9 cellular contexts compared by ENCODE assay signal in the genomic region with DNA sequence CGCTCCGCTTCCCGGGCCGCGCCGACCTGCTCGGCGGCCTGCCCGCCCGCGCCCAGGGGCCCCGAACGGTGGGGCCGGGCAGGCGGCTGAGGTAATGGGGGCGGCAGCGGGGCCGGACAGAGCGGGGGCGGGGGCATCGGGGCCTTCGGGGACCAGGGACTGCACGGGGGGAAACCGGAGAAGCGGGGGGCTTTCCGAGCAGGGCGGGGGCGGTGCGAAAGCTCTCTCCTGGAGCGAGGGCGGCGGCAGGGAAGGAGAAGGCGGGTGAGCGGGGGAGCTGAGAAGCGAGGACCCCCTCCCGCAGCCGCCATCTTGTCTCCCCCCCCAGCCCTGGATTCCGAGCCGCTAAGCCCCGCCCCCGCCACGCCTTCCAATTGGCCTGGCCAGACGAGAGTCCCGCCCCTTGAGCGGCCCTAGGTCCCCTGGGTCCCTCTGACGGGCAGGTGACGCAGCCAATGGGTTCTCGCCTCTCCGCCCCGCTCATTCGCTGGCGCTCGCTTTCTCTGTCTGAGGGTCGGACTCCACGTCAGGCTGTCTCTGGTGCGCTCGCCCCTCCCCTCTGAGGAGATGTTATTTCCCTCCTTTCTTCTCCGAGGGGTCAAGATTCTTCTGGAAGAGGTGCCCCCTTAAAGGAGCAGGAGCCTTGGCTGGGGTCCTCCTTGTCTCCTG. TPM values are rescaled to one million over a fixed set of nuclear protein-coding genes. Genes with fewer than 3 reads are reported as not detected.
DNase-seq lines count a peak whose midpoint lies in the region; ATAC-seq, FAIRE-seq and TF ChIP-seq lines count a peak whose summit lies in the region.
"Had no signal": no experiment of that assay in that cellular context is flagged by ENCODE, and none has a peak within 500 bp of the region (broad histone marks: within the 10 kb centered on the region; RNA-seq: fewer than 3 reads in every experiment).

No MANE protein-coding gene starts in this region.

- peaks cover 5% of the 10 kb centered on the region for H3K79me2 ChIP-seq in keratinocyte (ENCODE audit: control insufficient read depth, insufficient read depth, low read length)

- peak overlapping the region; percentile 43 for H3K27ac ChIP-seq in keratinocyte (ENCODE audit: control insufficient read depth, insufficient read depth, low read length)

- dilution Hi-C loops in keratinocyte (cut with MboI; ENCODE audit: extremely low pct_ligation_motif_present, low sequenced_read_pairs): no loop called here

- no peaks in the 10 kb centered on the region for H3K9me3 ChIP-seq in keratinocyte (ENCODE audit: control insufficient read depth, low read depth, low read length)

- DNase-seq in AG20443 (ENCODE audit: low spot score) (peak; percentile 100), NCI-H446 (lab: John Stamatoyannopoulos, UW) (peak; percentile 96 to 99), cerebellar cortex (ENCODE audit: low spot score) (peak; percentile 99), keratinocyte (ENCODE audit: low read depth, low spot score) (peak; percentile 79)
- DNase-seq in stimulated activated CD4-positive, alpha-beta T cell treated with anti-CD3 and anti-CD28 coated beads, Interleukin-12 subunit alpha, Interleukin-12 subunit beta, amount 100 ng/mL, for 48 hours (ENCODE audit: low read depth in 2 of 3, low spot score in 1 of 3): peak; percentile 99 to 100 (median 100)

- H3K4me1 ChIP-seq in keratinocyte (ENCODE audit: control insufficient read depth, extremely low read depth, insufficient read depth, low read length): peaks cover 8% of the 10 kb centered on the region

- peak overlapping the region; percentile 71 for H3K9ac ChIP-seq in keratinocyte (ENCODE audit: control insufficient read depth, extremely low read depth, insufficient read depth, low read length)

- no peak for TF ChIP-seq CTCF in keratinocyte (optimal IDR thresholded peaks at IDR 0.05 in 1 of 3, IDR thresholded peaks at IDR 0.05 in 1 of 3, conservative IDR thresholded peaks at IDR 0.05 in 1 of 3; ENCODE audit: extremely low read depth in 1 of 3, insufficient read depth in 2 of 3, low read length in 3 of 3)

- H3K4me3 ChIP-seq in keratinocyte (ENCODE audit: control insufficient read depth in 2 of 3, extremely low read depth in 1 of 3, insufficient read depth in 2 of 3, low read depth in 1 of 3, low read length in 3 of 3): peak overlapping the region; percentile 72 to 88 (median 87)

- H4K20me1 ChIP-seq in keratinocyte (ENCODE audit: control insufficient read depth, extremely low read depth, insufficient read depth, low read length): no peaks in the 10 kb centered on the region

- peak; percentile 36 for FAIRE-seq in keratinocyte (lab: Jason Lieb, UNC)
- FAIRE-seq: colon had no signal

- H2AFZ ChIP-seq in keratinocyte (ENCODE audit: control insufficient read depth, low read length): peak overlapping the region; percentile 76

- peaks cover 3 to 6% of the 10 kb centered on the region in 2 experiments for H3K36me3 ChIP-seq in keratinocyte (ENCODE audit: control insufficient read depth in 2 of 2, extremely low read depth in 1 of 2, insufficient read depth in 2 of 2, low read length in 2 of 2)

- H3K9me1 ChIP-seq in keratinocyte (ENCODE audit: control insufficient read depth, extremely low read depth, insufficient read depth, low read length): no peaks in the 10 kb centered on the region

- peak; percentile 93 for ATAC-seq in GM19043 (IDR thresholded peaks at IDR 0.05; ENCODE audit: low read depth, unreplicated experiment)
- peak; percentile 90 for ATAC-seq in HG03354 (IDR thresholded peaks at IDR 0.05; ENCODE audit: poor library complexity, severe bottlenecking, unreplicated experiment)
- peak; percentile 94 to 95 for ATAC-seq in activated CD4-positive, CD25-positive, alpha-beta regulatory T cell treated with anti-CD3 and anti-CD28 coated beads, Interleukin-2, amount 50 U/mL, for 24 hours

- no peaks in the 10 kb centered on the region for H3K27me3 ChIP-seq in keratinocyte (ENCODE audit: control insufficient read depth, extremely low read depth, insufficient read depth, low read length)

- peak overlapping the region; percentile 77 for H3K4me2 ChIP-seq in keratinocyte (ENCODE audit: control insufficient read depth, extremely low read depth, insufficient read depth, low read depth, low read length)

RNA-seq across cellular contexts. Expression of a gene that starts 0.5 kb away (rescaled TPM):
- 3.5 to 6.0 TPM (median 4.8 TPM) in 3 replicates for polyA plus RNA-seq in keratinocyte
- polyA plus RNA-seq in keratinocyte (2011; ENCODE audit: low read depth): 4.3 TPM
- 5.1 and 5.7 TPM in 2 replicates for polyA plus RNA-seq in keratinocyte (2011; cell fraction: cytosol; rRNA removed)
- polyA plus RNA-seq in keratinocyte (2011; cell fraction: nucleus; rRNA removed): 10.7 and 11.3 TPM in 2 replicates
- 6.0 and 6.3 TPM in 2 replicates for polyA plus RNA-seq in keratinocyte (2012; ENCODE audit: low replicate concordance)
- 5.3 to 17.4 TPM (median 9.7 TPM) in 3 replicates for polyA minus RNA-seq in keratinocyte
- 3.1 TPM for polyA minus RNA-seq in keratinocyte (2011; cell fraction: cytosol; rRNA and poly(A)+ RNA removed)
- polyA minus RNA-seq in keratinocyte (2011; cell fraction: nucleus; rRNA and poly(A)+ RNA removed): 4.2 and 5.8 TPM in 2 replicates

Comparison
In these comparisons a context has a peak if more than half of its experiments do, and no peak if none do; other contexts are left out.
1. Peak in every context shown above with its lines: DNase-seq, ATAC-seq, H3K4me3 ChIP-seq and H3K27ac ChIP-seq.